ENCODE assay signal across 18 cellular contexts in genomic region chr10:125054664-125055273, GRCh38.
DNase-seq lines count a peak whose midpoint lies in the region; ATAC-seq, FAIRE-seq and TF ChIP-seq lines count a peak whose summit lies in the region.
"Had no signal": no experiment of that assay in that cellular context is flagged by ENCODE, and none has a peak within 500 bp of the region (broad histone marks: within the 10 kb centered on the region; RNA-seq: fewer than 3 reads in every experiment).

No MANE protein-coding gene starts in this region.

- TF ChIP-seq POLR2A in H1 (IDR thresholded peaks at IDR 0.05; ENCODE audit: control extremely low read depth in 1 of 2, low read depth in 2 of 2, low read length in 2 of 2) = no peak
- no peak for TF ChIP-seq POLR2A in vagina (IDR thresholded peaks at IDR 0.05)

- CTCF ChIA-PET in H1 (lab: Charles Lee; ENCODE audit: partially characterized antibody) = interaction anchor here (1.3 to 2.3 kb wide), 5 partner anchors 8 to 81 kb away, joined by 4 to 10 read pairs (median 6); no protein-coding TSS in a partner anchor

- no peak overlapping the region for H3K27ac ChIP-seq in H1 (ENCODE audit: low read depth, low read length)
- H3K27ac ChIP-seq in neural progenitor cell = no peak overlapping the region
- peak overlapping the region; percentile 97 for H3K27ac ChIP-seq in vagina

- peaks cover 22% of the 10 kb centered on the region for H3K79me1 ChIP-seq in H1 (ENCODE audit: low read depth, low read length)

- H3K9me3 Mint-ChIP-seq in neural progenitor cell = peaks cover 3% of the 10 kb centered on the region
- H3K9me3 Mint-ChIP-seq: effector memory CD8-positive, alpha-beta T cell had no signal

- H2AK5ac ChIP-seq in H1 (ENCODE audit: low read depth, low read length) = no peak overlapping the region

- peaks cover 55 to 59% of the 10 kb centered on the region in 2 experiments for H4K20me1 ChIP-seq in H1 (replicated peaks in 1 of 2; ENCODE audit: control insufficient read depth in 1 of 2, insufficient read depth in 2 of 2, low read length in 2 of 2)
- peaks cover 97% of the 10 kb centered on the region for H4K20me1 ChIP-seq in neural progenitor cell (ENCODE audit: low read depth)

- H3K4me3 Mint-ChIP-seq in neural progenitor cell = no peak overlapping the region
- H3K4me3 Mint-ChIP-seq: activated naive CD8-positive, alpha-beta T cell; effector memory CD8-positive, alpha-beta T cell had no signal

- no peak overlapping the region for H3K56ac ChIP-seq in H1 (replicated peaks; ENCODE audit: insufficient read length, low read depth, low read length)

- H3K23me2 ChIP-seq in H1 (ENCODE audit: low read depth, low read length) = no peaks in the 10 kb centered on the region

- no peak overlapping the region for H4K5ac ChIP-seq in H1 (ENCODE audit: insufficient read length, low read depth, low read length)

- H2BK15ac ChIP-seq in H1 (ENCODE audit: low read length) = no peak overlapping the region

- ATAC-seq in HG03469 (IDR thresholded peaks at IDR 0.05; ENCODE audit: unreplicated experiment) (no peak), HG03378 (IDR thresholded peaks at IDR 0.05; ENCODE audit: unreplicated experiment) (no peak), GM19467 (IDR thresholded peaks at IDR 0.05; ENCODE audit: unreplicated experiment) (no peak)
- ATAC-seq: effector memory CD8-positive, alpha-beta T cell; left colon had no signal

- H3K18ac ChIP-seq in H1 (ENCODE audit: extremely low read depth, low read length) = no peak overlapping the region

- no peak overlapping the region for H2BK5ac ChIP-seq in H1 (ENCODE audit: low read depth, low read length)

- TF ChIP-seq CTCF in H1 (IDR thresholded peaks at IDR 0.05; ENCODE audit: control extremely low read depth in 1 of 3, insufficient read depth in 1 of 3, low read depth in 1 of 3, low read length in 3 of 3) (no peak), neural progenitor cell (IDR thresholded peaks at IDR 0.05) (no peak), vagina (IDR thresholded peaks at IDR 0.05) (no peak)

- no peak for TF ChIP-seq RAD21 in H1 (IDR thresholded peaks at IDR 0.05 in 1 of 2, conservative IDR thresholded peaks at IDR 0.05 in 1 of 2; ENCODE audit: low read depth in 2 of 2, low read length in 2 of 2)

- peak overlapping the region; percentile 25 for H3K27ac Mint-ChIP-seq in neural progenitor cell
- H3K27ac Mint-ChIP-seq: activated naive CD8-positive, alpha-beta T cell had no signal

- H3K36me3 ChIP-seq in H1 (ENCODE audit: control insufficient read depth in 2 of 4, insufficient read depth in 4 of 4, low read length in 3 of 4) = peaks cover 0 to 12% (median 2%) of the 10 kb centered on the region in 4 experiments; a peak in 6 of 8 replicates
- no peaks in the 10 kb centered on the region for H3K36me3 ChIP-seq in neural progenitor cell
- no peaks in the 10 kb centered on the region for H3K36me3 ChIP-seq in vagina
- H3K36me3 ChIP-seq: Peyer's patch had no signal

- no peak for TF ChIP-seq EP300 in H1 (IDR thresholded peaks at IDR 0.05; ENCODE audit: borderline replicate concordance in 1 of 2, low read depth in 2 of 2, low read length in 2 of 2)

- H3K4me2 ChIP-seq in H1 (ENCODE audit: insufficient read depth in 1 of 2, low read depth in 2 of 2, low read length in 2 of 2) = no peak overlapping the region
- H3K4me2 ChIP-seq in neural progenitor cell = no peak overlapping the region

- H2BK20ac ChIP-seq in H1 (ENCODE audit: low read length) = no peak overlapping the region

- H3K9me3 ChIP-seq in H1 (ENCODE audit: insufficient read depth in 2 of 2, low read depth in 1 of 2, low read length in 1 of 2) (no peaks in the 10 kb centered on the region), neural progenitor cell (ENCODE audit: low read depth) (no peaks in the 10 kb centered on the region), vagina (no peaks in the 10 kb centered on the region)
- H3K9me3 ChIP-seq: HAP-1, Peyer's patch had no signal

- H3K4ac ChIP-seq in H1 (replicated peaks; ENCODE audit: insufficient read length, low read depth, low read length) = no peak overlapping the region

- H3K4me1 ChIP-seq in H1 (replicated peaks in 1 of 4; ENCODE audit: control insufficient read depth in 3 of 4, insufficient read depth in 4 of 4, low read length in 3 of 4) (peaks cover 0 to 26% (median 11%) of the 10 kb centered on the region in 4 experiments; a peak in 6 of 7 replicates), neural progenitor cell (peaks cover 47% of the 10 kb centered on the region), vagina (peaks cover 72% of the 10 kb centered on the region)

- FAIRE-seq in H1 (lab: Jason Lieb, UNC) = no peak

- POLR2A ChIA-PET in H1 (lab: Charles Lee; ENCODE audit: partially characterized antibody) = interaction anchor here (1.3 to 1.4 kb wide), 2 partner anchors 34 to 82 kb away, joined by 3 to 4 read pairs; no protein-coding TSS in a partner anchor

- peaks cover 33% of the 10 kb centered on the region for H3K36me3 Mint-ChIP-seq in neural progenitor cell
- H3K36me3 Mint-ChIP-seq: activated naive CD8-positive, alpha-beta T cell had no signal

- H3K23ac ChIP-seq in H1 (ENCODE audit: insufficient read length) = no peak overlapping the region

- H2AFZ ChIP-seq in H1 (ENCODE audit: low read length) (no peak overlapping the region), neural progenitor cell (replicated peaks) (no peak overlapping the region)

- intact Hi-C loops in vagina (cut with DNase I) = no loop called here

- no peak overlapping the region for H4K8ac ChIP-seq in H1 (ENCODE audit: extremely low read depth, insufficient read depth, low read length)

- no peak overlapping the region for H2BK120ac ChIP-seq in H1 (replicated peaks; ENCODE audit: low read depth, low read length)

- peak; percentile 5 for DNase-seq in NCI-H69 (lab: John Stamatoyannopoulos, UW)
- no peak for DNase-seq in H1 (ENCODE audit: low read depth in 1 of 2, low spot score in 2 of 2)
- DNase-seq in neural progenitor cell (ENCODE audit: low spot score) = no peak
- DNase-seq in vagina (ENCODE audit: extremely low spot score in 2 of 2) = no peak
- DNase-seq: activated CD4-positive, alpha-beta T cell treated with anti-CD3 and anti-CD28 coated beads, Interleukin-2, amount 50 U/mL, for 1 hour; activated T-cell treated with anti-CD3 and anti-CD28 coated beads for 4 hours; DMS153; effector memory CD8-positive, alpha-beta T cell; left colon; NCI-H187 treated with DMSO at 0.1 percent for 48 hours; NCI-H774; Peyer's patch; stimulated activated CD4-positive, alpha-beta T cell treated with anti-CD3 and anti-CD28 coated beads, Interleukin-15, amount 100 ng/mL, for 24 hours had no signal

- H4K91ac ChIP-seq in H1 (replicated peaks; ENCODE audit: insufficient read length, low read length) = no peak overlapping the region

- peaks cover 65% of the 10 kb centered on the region for H3K4me1 Mint-ChIP-seq in neural progenitor cell

- H3K79me2 ChIP-seq in H1 (ENCODE audit: control insufficient read depth in 1 of 2, insufficient read depth in 2 of 2, low read length in 2 of 2) (peaks cover 20 to 99% of the 10 kb centered on the region in 2 experiments), neural progenitor cell (ENCODE audit: low read depth) (peaks cover 89% of the 10 kb centered on the region)

- no peak overlapping the region for H2BK12ac ChIP-seq in H1 (ENCODE audit: low read depth, low read length)

- H3K9ac ChIP-seq in H1 (replicated peaks in 1 of 4; ENCODE audit: extremely low read depth in 1 of 4, low read depth in 3 of 4, low read length in 3 of 4) = no peak overlapping the region
- H3K9ac ChIP-seq in neural progenitor cell = no peak overlapping the region

- H3K14ac ChIP-seq in H1 (ENCODE audit: insufficient read length) = no peak overlapping the region

- H3K4me3 ChIP-seq in H1 (ENCODE audit: extremely low read depth in 1 of 4, insufficient read depth in 2 of 4, low read depth in 3 of 4, low read length in 4 of 4) = no peak overlapping the region
- H3K4me3 ChIP-seq in neural progenitor cell = no peak overlapping the region
- no peak overlapping the region for H3K4me3 ChIP-seq in vagina
- H3K4me3 ChIP-seq: HAP-1, Peyer's patch had no signal

- H3K27me3 Mint-ChIP-seq in neural progenitor cell (ENCODE audit: insufficient read depth, low read depth) = peaks cover 6% of the 10 kb centered on the region

- H3K27me3 ChIP-seq in H1 (replicated peaks in 1 of 4; ENCODE audit: control insufficient read depth in 3 of 4, extremely low read depth in 1 of 4, insufficient read depth in 3 of 4, low read length in 3 of 4) = no peaks in the 10 kb centered on the region
- H3K27me3 ChIP-seq in neural progenitor cell = no peaks in the 10 kb centered on the region
- H3K27me3 ChIP-seq in vagina = no peaks in the 10 kb centered on the region
- H3K27me3 ChIP-seq: Peyer's patch had no signal

- 92% methylated on average over 9 of the region's 9 CpGs; no CpG with 5 or more reads in 1 of the 2 experiments for WGBS in H1 (ENCODE audit: extremely low coverage in 1 of 2, insufficient coverage in 1 of 2, insufficient read length in 1 of 2, insufficient replicate concordance in 2 of 2, low coverage in 1 of 2, low lambda C conversion rate in 2 of 2, missing lambda C conversion rate in 1 of 2), 2 experiments

- peaks cover 36% of the 10 kb centered on the region for H3F3A ChIP-seq in neural progenitor cell (ENCODE audit: low read depth)

TF ChIP-seq in H1, 55 proteins besides CTCF, POLR2A, EP300 and RAD21:
- TF ChIP-seq SP1 (IDR thresholded peaks at IDR 0.05; ENCODE audit: low read depth, low read length) = no peak
- TF ChIP-seq MAX (IDR thresholded peaks at IDR 0.05) = no peak
- peak; percentile 22 for TF ChIP-seq TAF7 (optimal IDR thresholded peaks at IDR 0.05; ENCODE audit: borderline replicate concordance, low read depth, low read length)
